ENCODE assay signal across 18 cellular contexts in genomic region chr2:118618279-118618678, GRCh38.
"Had no signal": no experiment of that assay in that cellular context is flagged by ENCODE, and none has a peak within 500 bp of the region (broad histone marks: within the 10 kb centered on the region; RNA-seq: fewer than 3 reads in every experiment).

No MANE protein-coding gene starts in this region.

- DNase-seq: hippocampal formation; islet precursor cell; left ventricle myocardium inferior; mesendoderm; naive B cell; natural killer cell; nephron progenitor cell; nucleus accumbens; psoas muscle; right lobe of liver; stimulated activated CD4-positive, alpha-beta T cell treated with anti-CD3 and anti-CD28 coated beads, Interleukin-1b, Interleukin-23, amount 100 ng/mL, for 48 hours; stimulated activated CD4-positive, alpha-beta T cell treated with anti-CD3 and anti-CD28 coated beads, Interleukin-2, amount 100 ng/mL, for 48 hours; stimulated activated CD4-positive, alpha-beta T cell treated with anti-CD3 and anti-CD28 coated beads, Interleukin-4, amount 100 ng/mL, for 4 hours; stimulated activated CD8-positive, alpha-beta memory T cell treated with anti-CD3 and anti-CD28 coated beads, Interleukin-4, amount 100 ng/mL, for 48 hours; stimulated activated naive CD4-positive, alpha-beta T cell treated with Interleukin-2 at 50 U/mL for 16 hours; stimulated activated naive CD8-positive, alpha-beta T cell treated with anti-CD3 and anti-CD28 coated beads, Interleukin-15, amount 100 ng/mL, for 72 hours; substantia nigra; upper lobe of left lung had no signal
